In genomic region chr16:52398021-52398420, GRCh38 we compare ENCODE assay signal across 6 cellular contexts.
"Had no signal": no experiment of that assay in that cellular context is flagged by ENCODE, and none has a peak within 500 bp of the region (broad histone marks: within the 10 kb centered on the region; RNA-seq: fewer than 3 reads in every experiment).

No MANE protein-coding gene starts in this region.

- H3K4me3 ChIP-seq: GM23338 had no signal

- ATAC-seq: GM23338 had no signal

- DNase-seq: H9, HCEC 1CT had no signal

- FAIRE-seq: H1, H54, HTR-8/SVneo had no signal

- H3K4me2 ChIP-seq: GM23338 had no signal

- H2AFZ ChIP-seq: GM23338 had no signal
